ENCODE assay signal across 2 cellular contexts in genomic region chr10:131094406-131095108, GRCh38.
TF ChIP-seq lines count a peak whose summit lies in the region.

No MANE protein-coding gene starts in this region.

TF ChIP-seq in IMR-90, 13 proteins besides CTCF, POLR2A, EP300 and RAD21 (continued from another document):
- TF ChIP-seq USF2 (IDR thresholded peaks at IDR 0.05; ENCODE audit: low read depth, low read length) (no peak), BHLHE40 (IDR thresholded peaks at IDR 0.05; ENCODE audit: low read depth, low read length) (no peak), CEBPB (IDR thresholded peaks at IDR 0.05; ENCODE audit: low read depth, low read length) (no peak), CHD1 (IDR thresholded peaks at IDR 0.05; ENCODE audit: low read depth, low read length) (no peak), MAZ (IDR thresholded peaks at IDR 0.05; ENCODE audit: borderline replicate concordance, low read depth, low read length) (no peak), RCOR1 (IDR thresholded peaks at IDR 0.05; ENCODE audit: insufficient replicate concordance, low read length) (no peak), FOS (IDR thresholded peaks at IDR 0.05; ENCODE audit: low read depth, low read length) (no peak), NFE2L2 (IDR thresholded peaks at IDR 0.05; ENCODE audit: low read depth, low read length) (no peak), MAFK (IDR thresholded peaks at IDR 0.05; ENCODE audit: low read depth, low read length) (no peak)
- TF ChIP-seq, protein P1, sequence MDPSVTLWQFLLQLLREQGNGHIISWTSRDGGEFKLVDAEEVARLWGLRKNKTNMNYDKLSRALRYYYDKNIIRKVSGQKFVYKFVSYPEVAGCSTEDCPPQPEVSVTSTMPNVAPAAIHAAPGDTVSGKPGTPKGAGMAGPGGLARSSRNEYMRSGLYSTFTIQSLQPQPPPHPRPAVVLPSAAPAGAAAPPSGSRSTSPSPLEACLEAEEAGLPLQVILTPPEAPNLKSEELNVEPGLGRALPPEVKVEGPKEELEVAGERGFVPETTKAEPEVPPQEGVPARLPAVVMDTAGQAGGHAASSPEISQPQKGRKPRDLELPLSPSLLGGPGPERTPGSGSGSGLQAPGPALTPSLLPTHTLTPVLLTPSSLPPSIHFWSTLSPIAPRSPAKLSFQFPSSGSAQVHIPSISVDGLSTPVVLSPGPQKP (IDR thresholded peaks at IDR 0.05; ENCODE audit: borderline replicate concordance, low read depth, low read length), result no peak

TF ChIP-seq in K562, 482 proteins besides CTCF, POLR2A, EP300 and RAD21:
- TF ChIP-seq STAT6 (CRISPR knock-in tag; IDR thresholded peaks at IDR 0.05) (no peak), SMARCB1 (IDR thresholded peaks at IDR 0.05; ENCODE audit: insufficient read length, low read depth) (no peak), ARID4B (CRISPR knock-in tag; IDR thresholded peaks at IDR 0.05) (no peak), CHD4 (IDR thresholded peaks at IDR 0.05; ENCODE audit: insufficient read depth, insufficient replicate concordance, low read depth, low read length, poor library complexity, severe bottlenecking) (no peak), THRA (IDR thresholded peaks at IDR 0.05) (no peak), SMAD1 (IDR thresholded peaks at IDR 0.05; ENCODE audit: low read depth, low read length, partially characterized antibody) (no peak), ZNF3 (CRISPR knock-in tag; IDR thresholded peaks at IDR 0.05) (no peak), ILK (tag; IDR thresholded peaks at IDR 0.05; ENCODE audit: borderline replicate concordance, low read depth) (no peak), ZNF507 (tag; conservative IDR thresholded peaks at IDR 0.05) (no peak), ZBTB17 (CRISPR knock-in tag; IDR thresholded peaks at IDR 0.05) (no peak), ZNF354B (CRISPR knock-in tag; IDR thresholded peaks at IDR 0.05) (no peak), MIER1 (IDR thresholded peaks at IDR 0.05; ENCODE audit: low read depth) (no peak), JUNB (CRISPR knock-in tag; conservative IDR thresholded peaks at IDR 0.05) (no peak), TAF15 (IDR thresholded peaks at IDR 0.05; ENCODE audit: low read depth, low read length) (no peak), HMG20B (CRISPR knock-in tag; IDR thresholded peaks at IDR 0.05) (no peak), SAFB (IDR thresholded peaks at IDR 0.05; ENCODE audit: borderline replicate concordance, low read depth, low read length) (no peak)
- TF ChIP-seq, protein P2, sequence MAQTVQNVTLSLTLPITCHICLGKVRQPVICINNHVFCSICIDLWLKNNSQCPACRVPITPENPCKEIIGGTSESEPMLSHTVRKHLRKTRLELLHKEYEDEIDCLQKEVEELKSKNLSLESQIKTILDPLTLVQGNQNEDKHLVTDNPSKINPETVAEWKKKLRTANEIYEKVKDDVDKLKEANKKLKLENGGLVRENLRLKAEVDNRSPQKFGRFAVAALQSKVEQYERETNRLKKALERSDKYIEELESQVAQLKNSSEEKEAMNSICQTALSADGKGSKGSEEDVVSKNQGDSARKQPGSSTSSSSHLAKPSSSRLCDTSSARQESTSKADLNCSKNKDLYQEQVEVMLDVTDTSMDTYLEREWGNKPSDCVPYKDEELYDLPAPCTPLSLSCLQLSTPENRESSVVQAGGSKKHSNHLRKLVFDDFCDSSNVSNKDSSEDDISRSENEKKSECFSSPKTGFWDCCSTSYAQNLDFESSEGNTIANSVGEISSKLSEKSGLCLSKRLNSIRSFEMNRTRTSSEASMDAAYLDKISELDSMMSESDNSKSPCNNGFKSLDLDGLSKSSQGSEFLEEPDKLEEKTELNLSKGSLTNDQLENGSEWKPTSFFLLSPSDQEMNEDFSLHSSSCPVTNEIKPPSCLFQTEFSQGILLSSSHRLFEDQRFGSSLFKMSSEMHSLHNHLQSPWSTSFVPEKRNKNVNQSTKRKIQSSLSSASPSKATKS (CRISPR knock-in tag; IDR thresholded peaks at IDR 0.05), result no peak
- TF ChIP-seq, protein P3, sequence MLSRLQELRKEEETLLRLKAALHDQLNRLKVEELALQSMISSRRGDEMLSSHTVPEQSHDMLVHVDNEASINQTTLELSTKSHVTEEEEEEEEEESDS (CRISPR knock-in tag; IDR thresholded peaks at IDR 0.05), result no peak
- TF ChIP-seq, protein P4, sequence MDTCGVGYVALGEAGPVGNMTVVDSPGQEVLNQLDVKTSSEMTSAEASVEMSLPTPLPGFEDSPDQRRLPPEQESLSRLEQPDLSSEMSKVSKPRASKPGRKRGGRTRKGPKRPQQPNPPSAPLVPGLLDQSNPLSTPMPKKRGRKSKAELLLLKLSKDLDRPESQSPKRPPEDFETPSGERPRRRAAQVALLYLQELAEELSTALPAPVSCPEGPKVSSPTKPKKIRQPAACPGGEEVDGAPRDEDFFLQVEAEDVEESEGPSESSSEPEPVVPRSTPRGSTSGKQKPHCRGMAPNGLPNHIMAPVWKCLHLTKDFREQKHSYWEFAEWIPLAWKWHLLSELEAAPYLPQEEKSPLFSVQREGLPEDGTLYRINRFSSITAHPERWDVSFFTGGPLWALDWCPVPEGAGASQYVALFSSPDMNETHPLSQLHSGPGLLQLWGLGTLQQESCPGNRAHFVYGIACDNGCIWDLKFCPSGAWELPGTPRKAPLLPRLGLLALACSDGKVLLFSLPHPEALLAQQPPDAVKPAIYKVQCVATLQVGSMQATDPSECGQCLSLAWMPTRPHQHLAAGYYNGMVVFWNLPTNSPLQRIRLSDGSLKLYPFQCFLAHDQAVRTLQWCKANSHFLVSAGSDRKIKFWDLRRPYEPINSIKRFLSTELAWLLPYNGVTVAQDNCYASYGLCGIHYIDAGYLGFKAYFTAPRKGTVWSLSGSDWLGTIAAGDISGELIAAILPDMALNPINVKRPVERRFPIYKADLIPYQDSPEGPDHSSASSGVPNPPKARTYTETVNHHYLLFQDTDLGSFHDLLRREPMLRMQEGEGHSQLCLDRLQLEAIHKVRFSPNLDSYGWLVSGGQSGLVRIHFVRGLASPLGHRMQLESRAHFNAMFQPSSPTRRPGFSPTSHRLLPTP (IDR thresholded peaks at IDR 0.05; ENCODE audit: borderline replicate concordance, extremely low read depth, insufficient read length), result no peak
